Comparison of ENCODE assay signal across 1 cellular context in genomic region chr2:241844066-241844728, GRCh38.
TF ChIP-seq lines count a peak whose summit lies in the region.

No MANE protein-coding gene starts in this region.

TF ChIP-seq in IMR-90, 13 proteins besides CTCF, POLR2A, EP300 and RAD21 (continued from another document):
- TF ChIP-seq, protein P1, sequence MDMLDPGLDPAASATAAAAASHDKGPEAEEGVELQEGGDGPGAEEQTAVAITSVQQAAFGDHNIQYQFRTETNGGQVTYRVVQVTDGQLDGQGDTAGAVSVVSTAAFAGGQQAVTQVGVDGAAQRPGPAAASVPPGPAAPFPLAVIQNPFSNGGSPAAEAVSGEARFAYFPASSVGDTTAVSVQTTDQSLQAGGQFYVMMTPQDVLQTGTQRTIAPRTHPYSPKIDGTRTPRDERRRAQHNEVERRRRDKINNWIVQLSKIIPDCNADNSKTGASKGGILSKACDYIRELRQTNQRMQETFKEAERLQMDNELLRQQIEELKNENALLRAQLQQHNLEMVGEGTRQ (IDR thresholded peaks at IDR 0.05; ENCODE audit: low read depth, low read length), result no peak
- TF ChIP-seq MXI1 (IDR thresholded peaks at IDR 0.05; ENCODE audit: borderline replicate concordance, low read depth, low read length), result no peak
- TF ChIP-seq CHD1 (IDR thresholded peaks at IDR 0.05; ENCODE audit: low read depth, low read length), result no peak
- no peak for TF ChIP-seq BHLHE40 (IDR thresholded peaks at IDR 0.05; ENCODE audit: low read depth, low read length)
TF ChIP-seq in IMR-90: peak in this region for 0.
